8 cellular contexts compared by ENCODE assay signal in genomic region chr2:131093843-131094654, GRCh38. TPM values are rescaled to one million over a fixed set of nuclear protein-coding genes. Genes with fewer than 3 reads are reported as not detected.
DNase-seq lines count a peak whose midpoint lies in the region; ATAC-seq and TF ChIP-seq lines count a peak whose summit lies in the region.
"Not testable (repeated sequence)": the region's sequence is repeated elsewhere in the genome, so short reads cannot be mapped to it uniquely, and the experiment has no call there.

No MANE protein-coding gene starts in this region.

- BruUV-seq in PC-9 (replicated peaks; lab: Mats Ljungman, UMichigan) = TSS peak; percentile 94

- H3K9me3 ChIP-seq in PC-9 (ENCODE audit: insufficient read depth, low read depth); endodermal cell (ENCODE audit: control insufficient read depth, low read length): not testable (repeated sequence)

- intact Hi-C loops in PC-9 (cut with micrococcal nuclease; ENCODE audit: unreplicated experiment) = loop anchor here (1.0 to 5.0 kb wide), 2 partner anchors 11 to 297 kb away; partner anchors contain the start of gene PLEKHB2
- intact Hi-C loops in left colon (cut with DNase I, micrococcal nuclease) = not testable (repeated sequence)

- peak overlapping the region; percentile 57; the same call in 1 of the 2 replicates for H3K27ac ChIP-seq in PC-9
- H3K27ac ChIP-seq in endodermal cell (ENCODE audit: low read depth, low read length) = peak overlapping the region; percentile 98

- CTCF ChIA-PET in PC-9 (lab: Charles Lee) = not testable (repeated sequence)

- H4K20me1 ChIP-seq in PC-9 (ENCODE audit: insufficient read depth) = peaks cover 36% of the 10 kb centered on the region

- H3K27me3 ChIP-seq in PC-9 (ENCODE audit: insufficient read depth, low read depth); endodermal cell (ENCODE audit: control insufficient read depth, insufficient read depth, low read length, poor library complexity, severe bottlenecking): not testable (repeated sequence)

- ATAC-seq in HG02885 (IDR thresholded peaks at IDR 0.05; ENCODE audit: poor library complexity, unreplicated experiment) (peak; percentile 5), left colon (peak; percentile 5)

- 55 to 56% methylated on average over 27 to 34 of the region's 34 CpGs for WGBS in endodermal cell (ENCODE audit: insufficient coverage in 1 of 2, insufficient read length in 1 of 2), 2 experiments

- DNase-seq in PC-9; endodermal cell; progenitor cell of endocrine pancreas (ENCODE audit: low spot score, unreplicated experiment); type B pancreatic cell (ENCODE audit: extremely low spot score, unreplicated experiment): not testable (repeated sequence)
- DNase-seq in activated effector memory CD4-positive, alpha-beta T cell treated with anti-CD3 and anti-CD28 coated beads, Interleukin-2, amount 50 U/mL, for 16 hours = peak; percentile 66
- peak in 1 of 2 donors; percentile 48 for DNase-seq in left colon

- peak overlapping the region; percentile 71 for H3K4me2 ChIP-seq in PC-9

- H3K4me3 ChIP-seq in GM08714 (ENCODE audit: low read length) (peak overlapping the region; percentile 94), PC-9 (peak overlapping the region; percentile 99), endodermal cell (ENCODE audit: low read length) (peak overlapping the region; percentile 97)

- H3K4me1 ChIP-seq in PC-9 (replicated peaks; ENCODE audit: insufficient read depth); endodermal cell (ENCODE audit: control insufficient read depth, insufficient read depth, low read length): not testable (repeated sequence)

- H3K27me3 Mint-ChIP-seq in endodermal cell (ENCODE audit: insufficient read depth); progenitor cell of endocrine pancreas; type B pancreatic cell: not testable (repeated sequence)

- peak overlapping the region; percentile 97 for H3K9ac ChIP-seq in endodermal cell (ENCODE audit: extremely low read depth, low read length, poor library complexity, severe bottlenecking)

- not testable (repeated sequence) for H3K9me3 Mint-ChIP-seq in endodermal cell; progenitor cell of endocrine pancreas (ENCODE audit: low read depth); type B pancreatic cell

- H3F3A ChIP-seq in PC-9 (ENCODE audit: insufficient read depth, low read depth) = peaks cover 20% of the 10 kb centered on the region

- not testable (repeated sequence) for H3K9me2 ChIP-seq in PC-9 (ENCODE audit: insufficient read depth)

- H3K36me3 ChIP-seq in PC-9 (ENCODE audit: low read depth) = not testable (repeated sequence)
- peaks cover 24% of the 10 kb centered on the region for H3K36me3 ChIP-seq in endodermal cell (ENCODE audit: control insufficient read depth, insufficient read depth, low read length)

- H3K79me2 ChIP-seq in PC-9 (ENCODE audit: low read depth) = peaks cover 38% of the 10 kb centered on the region

- H3K4me3 Mint-ChIP-seq in endodermal cell = peak overlapping the region; percentile 79
- H3K4me3 Mint-ChIP-seq in progenitor cell of endocrine pancreas (ENCODE audit: low read depth) = peak overlapping the region; percentile 91
- peak overlapping the region; percentile 90 for H3K4me3 Mint-ChIP-seq in type B pancreatic cell

- H3K27ac Mint-ChIP-seq in endodermal cell (peak overlapping the region; percentile 92), progenitor cell of endocrine pancreas (peak overlapping the region; percentile 99), type B pancreatic cell (peak overlapping the region; percentile 93)

- H3K4me1 Mint-ChIP-seq in endodermal cell; progenitor cell of endocrine pancreas (ENCODE audit: low read depth); type B pancreatic cell (ENCODE audit: unreplicated experiment): not testable (repeated sequence)

- TF ChIP-seq CTCF in PC-9 (conservative IDR thresholded peaks at IDR 0.05); endodermal cell (conservative IDR thresholded peaks at IDR 0.05); progenitor cell of endocrine pancreas (IDR thresholded peaks at IDR 0.05; ENCODE audit: unreplicated experiment); type B pancreatic cell (conservative IDR thresholded peaks at IDR 0.05): not testable (repeated sequence)

- H2AFZ ChIP-seq in PC-9 = peak overlapping the region; percentile 98

- peaks cover 19% of the 10 kb centered on the region for H3K36me3 Mint-ChIP-seq in endodermal cell (ENCODE audit: low read depth)
- not testable (repeated sequence) for H3K36me3 Mint-ChIP-seq in progenitor cell of endocrine pancreas (ENCODE audit: insufficient read depth); type B pancreatic cell

- POLR2A ChIA-PET in PC-9 (lab: Charles Lee; ENCODE audit: unreplicated experiment) = interaction anchor here (0.5 kb wide), 1 partner anchor 321 kb away, joined by 4 read pairs; no protein-coding TSS in a partner anchor

RNA-seq across cellular contexts. Expression of gene FAM168B, which starts 0.8 kb away (rescaled TPM):
- total RNA-seq in PC-9 (2021) = 66.6 and 79.6 TPM in 2 replicates
- 10 to 100 TPM; 77.5 to 77.6 TPM for total RNA-seq in endodermal cell
- polyA plus RNA-seq in endodermal cell (2013, experiment 1 of 2) = 115 TPM
- 105 TPM for polyA plus RNA-seq in endodermal cell (2013, experiment 2 of 2)
- total RNA-seq in left colon = 10 to 100 TPM; 83.6 to 96.3 TPM
- total RNA-seq in progenitor cell of endocrine pancreas = 106 and 111 TPM in 2 replicates
- 97.2 and 104 TPM in 2 replicates for total RNA-seq in type B pancreatic cell (ENCODE audit: low replicate concordance)

RNA-seq across cellular contexts. Expression of gene PLEKHB2, which starts 11.1 kb away (rescaled TPM):
- 43.7 and 46.2 TPM in 2 replicates for total RNA-seq in PC-9 (2021)
- 10 to 100 TPM; 66.7 to 68.6 TPM for total RNA-seq in endodermal cell
- polyA plus RNA-seq in endodermal cell (2013, experiment 1 of 2) = 60.2 TPM
- polyA plus RNA-seq in endodermal cell (2013, experiment 2 of 2) = 62.9 TPM
- total RNA-seq in left colon = 100 to 1,000 TPM in 1 of 2 donors, 10 to 100 TPM in 1; 73.8 to 150 TPM
- 38.8 and 40.9 TPM in 2 replicates for total RNA-seq in progenitor cell of endocrine pancreas
- total RNA-seq in type B pancreatic cell (ENCODE audit: low replicate concordance) = 43.4 and 49.2 TPM in 2 replicates
